Comparison of ENCODE assay signal across 25 cellular contexts in genomic region chr4:134552063-134552462, GRCh38.
"Had no signal": no experiment of that assay in that cellular context is flagged by ENCODE, and none has a peak within 500 bp of the region (broad histone marks: within the 10 kb centered on the region; RNA-seq: fewer than 3 reads in every experiment).

No MANE protein-coding gene starts in this region.

- ATAC-seq: mucosa of descending colon; naive thymus-derived CD4-positive, alpha-beta T cell; natural killer cell treated with Interleukin-12 subunit alpha and Interleukin-12 subunit beta and Interleukin-15 and Interleukin-18, amount 100 ng/mL, for 72 hours; right lobe of liver; stimulated activated memory B cell treated with anti-CD40 and anti-IgM and Interleukin-4, amounts not matched to agents 10 μg/mL and 1 μg/mL and 100 μg/mL, for 72 hours; stimulated activated naive CD8-positive, alpha-beta T cell treated with anti-CD3 and anti-CD28 coated beads, Interleukin-15, amount 100 ng/mL, for 72 hours had no signal

- H3K9me3 ChIP-seq: ovary, right lobe of liver, testis, thyroid gland, vagina had no signal

- H3K27me3 ChIP-seq: ovary, right atrium auricular region, right lobe of liver, testis, thyroid gland, transverse colon, upper lobe of left lung, vagina had no signal

- H3K27ac ChIP-seq: left ventricle myocardium inferior, ovary, right atrium auricular region, right lobe of liver, testis, thyroid gland, transverse colon, upper lobe of left lung, vagina had no signal

- H3K36me3 ChIP-seq: left ventricle myocardium inferior, ovary, right atrium auricular region, right lobe of liver, thyroid gland, transverse colon, upper lobe of left lung, vagina had no signal

- H3K4me1 ChIP-seq: left ventricle myocardium inferior, right atrium auricular region, right lobe of liver, testis, transverse colon, upper lobe of left lung, vagina had no signal

- H3K27me3 Mint-ChIP-seq: memory B cell; naive thymus-derived CD4-positive, alpha-beta T cell; natural killer cell treated with Interleukin-12 subunit alpha and Interleukin-12 subunit beta and Interleukin-15 and Interleukin-18, amount 100 ng/mL, for 72 hours; progenitor cell of endocrine pancreas; stimulated activated memory B cell treated with anti-CD40 and anti-IgM and Interleukin-4, amounts not matched to agents 10 μg/mL and 1 μg/mL and 100 μg/mL, for 72 hours; stimulated activated naive CD8-positive, alpha-beta T cell treated with anti-CD3 and anti-CD28 coated beads, Interleukin-15, amount 100 ng/mL, for 72 hours had no signal

- H3K4me2 ChIP-seq: smooth muscle cell had no signal

- H3K4me3 ChIP-seq: left ventricle myocardium inferior, mucosa of descending colon, ovary, right atrium auricular region, right lobe of liver, smooth muscle cell, testis, thyroid gland, transverse colon, upper lobe of left lung, vagina had no signal

- H3K4me3 Mint-ChIP-seq: memory B cell; naive thymus-derived CD4-positive, alpha-beta T cell; natural killer cell treated with Interleukin-12 subunit alpha and Interleukin-12 subunit beta and Interleukin-15 and Interleukin-18, amount 100 ng/mL, for 72 hours; stimulated activated memory B cell treated with anti-CD40 and anti-IgM and Interleukin-4, amounts not matched to agents 10 μg/mL and 1 μg/mL and 100 μg/mL, for 72 hours; stimulated activated naive CD8-positive, alpha-beta T cell treated with anti-CD3 and anti-CD28 coated beads, Interleukin-15, amount 100 ng/mL, for 72 hours had no signal

- DNase-seq: hippocampal formation; islet precursor cell; left ventricle myocardium inferior; midbrain; mucosa of descending colon; naive thymus-derived CD4-positive, alpha-beta T cell; ovary; right lobe of liver; stimulated activated CD4-positive, alpha-beta T cell treated with anti-CD3 and anti-CD28 coated beads, Interleukin-1b, Interleukin-23, amount 100 ng/mL, for 48 hours; stimulated activated CD4-positive, alpha-beta T cell treated with anti-CD3 and anti-CD28 coated beads, Interleukin-2, amount 100 ng/mL, for 48 hours; stimulated activated CD4-positive, alpha-beta T cell treated with anti-CD3 and anti-CD28 coated beads, Interleukin-4, amount 100 ng/mL, for 4 hours; stimulated activated CD8-positive, alpha-beta memory T cell treated with anti-CD3 and anti-CD28 coated beads, Interleukin-4, amount 100 ng/mL, for 48 hours; stimulated activated naive CD4-positive, alpha-beta T cell treated with Interleukin-2 at 50 U/mL for 16 hours; stimulated activated naive CD8-positive, alpha-beta T cell treated with anti-CD3 and anti-CD28 coated beads, Interleukin-15, amount 100 ng/mL, for 72 hours; testis; thyroid gland; transverse colon; upper lobe of left lung had no signal

- H3K4me1 Mint-ChIP-seq: memory B cell; naive thymus-derived CD4-positive, alpha-beta T cell; stimulated activated memory B cell treated with anti-CD40 and anti-IgM and Interleukin-4, amounts not matched to agents 10 μg/mL and 1 μg/mL and 100 μg/mL, for 72 hours; stimulated activated naive CD8-positive, alpha-beta T cell treated with anti-CD3 and anti-CD28 coated beads, Interleukin-15, amount 100 ng/mL, for 72 hours had no signal

- H3K36me3 Mint-ChIP-seq: memory B cell; stimulated activated memory B cell treated with anti-CD40 and anti-IgM and Interleukin-4, amounts not matched to agents 10 μg/mL and 1 μg/mL and 100 μg/mL, for 72 hours had no signal

- H3K27ac Mint-ChIP-seq: memory B cell; naive thymus-derived CD4-positive, alpha-beta T cell; natural killer cell treated with Interleukin-12 subunit alpha and Interleukin-12 subunit beta and Interleukin-15 and Interleukin-18, amount 100 ng/mL, for 72 hours; progenitor cell of endocrine pancreas; stimulated activated memory B cell treated with anti-CD40 and anti-IgM and Interleukin-4, amounts not matched to agents 10 μg/mL and 1 μg/mL and 100 μg/mL, for 72 hours; stimulated activated naive CD8-positive, alpha-beta T cell treated with anti-CD3 and anti-CD28 coated beads, Interleukin-15, amount 100 ng/mL, for 72 hours had no signal
